Comparison of ENCODE assay signal across 30 cellular contexts in genomic region chr1:19678493-19678892, GRCh38. TPM values are rescaled to one million over a fixed set of nuclear protein-coding genes. Genes with fewer than 3 reads are reported as not detected.
"Had no signal": no experiment of that assay in that cellular context is flagged by ENCODE, and none has a peak within 500 bp of the region (broad histone marks: within the 10 kb centered on the region; RNA-seq: fewer than 3 reads in every experiment).

No MANE protein-coding gene starts in this region.

- H3K36me3 ChIP-seq: pancreas, prostate gland had no signal

- H3K4me1 ChIP-seq: esophagus squamous epithelium, left ventricle myocardium inferior, pancreas, prostate gland, sigmoid colon, suprapubic skin, tibial artery had no signal

- H3K9me3 Mint-ChIP-seq: activated naive CD4-positive, alpha-beta T cell treated with anti-CD3 and anti-CD28 coated beads, Interleukin-2, amount 50 U/mL, for 72 hours; activated T-cell treated with anti-CD3 and anti-CD28 coated beads, Interleukin-2, amount 50 U/mL, for 72 hours; stimulated activated effector memory CD8-positive, alpha-beta T cell treated with anti-CD3 and anti-CD28 coated beads, Interleukin-12 subunit alpha, Interleukin-12 subunit beta, amount 100 ng/mL, for 72 hours; T-helper 1 cell treated with Interleukin-12 subunit alpha and Interleukin-12 subunit beta and Interleukin-4 antibody, amounts not matched to agents 30 μg/mL and 1 μg/mL, for 36 hours had no signal

- H3K4me1 Mint-ChIP-seq: activated CD4-positive, alpha-beta T cell treated with anti-CD3 and anti-CD28 coated beads for 36 hours; stimulated activated effector memory CD8-positive, alpha-beta T cell treated with anti-CD3 and anti-CD28 coated beads, Interleukin-12 subunit alpha, Interleukin-12 subunit beta, amount 100 ng/mL, for 72 hours had no signal

- DNase-seq: activated CD4-positive, alpha-beta T cell treated with anti-CD3 and anti-CD28 coated beads for 36 hours; activated naive CD4-positive, alpha-beta T cell; activated T-cell treated with anti-CD3 and anti-CD28 coated beads for 4 hours; activated T-cell treated with anti-CD3 and anti-CD28 coated beads, Interleukin-2, amount 50 U/mL, for 72 hours; anterior cingulate cortex; dermis blood vessel endothelial cell; effector CD4-positive, alpha-beta T cell; esophagus squamous epithelium; foreskin melanocyte; kidney glomerular epithelial cell; left ventricle myocardium inferior; nucleus accumbens; pancreas; sigmoid colon; small intestine; stimulated activated CD4-positive, alpha-beta T cell treated with anti-CD3 and anti-CD28 coated beads, Interleukin-4, amount 100 ng/mL, for 24 hours; T-helper 9 cell; tibial artery had no signal

- H3K4me3 ChIP-seq: esophagus squamous epithelium, left ventricle myocardium inferior, pancreas, prostate gland, sigmoid colon, suprapubic skin, tibial artery had no signal

- H3K36me3 Mint-ChIP-seq: activated naive CD4-positive, alpha-beta T cell treated with anti-CD3 and anti-CD28 coated beads, Interleukin-2, amount 50 U/mL, for 72 hours; stimulated activated effector memory CD8-positive, alpha-beta T cell treated with anti-CD3 and anti-CD28 coated beads, Interleukin-12 subunit alpha, Interleukin-12 subunit beta, amount 100 ng/mL, for 72 hours had no signal

- H3K27me3 ChIP-seq: pancreas, tibial artery had no signal

- H3K9me3 ChIP-seq: esophagus squamous epithelium, left ventricle myocardium inferior, pancreas, prostate gland, sigmoid colon, suprapubic skin, tibial artery had no signal

- H3K27me3 Mint-ChIP-seq: activated CD4-positive, alpha-beta T cell treated with anti-CD3 and anti-CD28 coated beads for 36 hours had no signal

- H3K4me3 Mint-ChIP-seq: activated CD4-positive, alpha-beta T cell treated with anti-CD3 and anti-CD28 coated beads for 36 hours; activated T-cell treated with anti-CD3 and anti-CD28 coated beads, Interleukin-2, amount 50 U/mL, for 72 hours; stimulated activated effector memory CD8-positive, alpha-beta T cell treated with anti-CD3 and anti-CD28 coated beads, Interleukin-12 subunit alpha, Interleukin-12 subunit beta, amount 100 ng/mL, for 72 hours; T-helper 1 cell treated with Interleukin-12 subunit alpha and Interleukin-12 subunit beta and Interleukin-4 antibody, amounts not matched to agents 30 μg/mL and 1 μg/mL, for 36 hours had no signal

- ATAC-seq: activated CD4-positive, alpha-beta T cell treated with anti-CD3 and anti-CD28 coated beads for 36 hours; activated naive CD4-positive, alpha-beta T cell treated with anti-CD3 and anti-CD28 coated beads, Interleukin-2, amount 50 U/mL, for 72 hours; activated T-cell treated with anti-CD3 and anti-CD28 coated beads, Interleukin-2, amount 50 U/mL, for 72 hours; stimulated activated effector memory CD8-positive, alpha-beta T cell treated with anti-CD3 and anti-CD28 coated beads, Interleukin-12 subunit alpha, Interleukin-12 subunit beta, amount 100 ng/mL, for 72 hours had no signal

- H3K27ac Mint-ChIP-seq: activated CD4-positive, alpha-beta T cell treated with anti-CD3 and anti-CD28 coated beads for 36 hours; activated naive CD4-positive, alpha-beta T cell treated with anti-CD3 and anti-CD28 coated beads, Interleukin-2, amount 50 U/mL, for 72 hours; activated T-cell treated with anti-CD3 and anti-CD28 coated beads, Interleukin-2, amount 50 U/mL, for 72 hours; stimulated activated effector memory CD8-positive, alpha-beta T cell treated with anti-CD3 and anti-CD28 coated beads, Interleukin-12 subunit alpha, Interleukin-12 subunit beta, amount 100 ng/mL, for 72 hours; T-helper 1 cell treated with Interleukin-12 subunit alpha and Interleukin-12 subunit beta and Interleukin-4 antibody, amounts not matched to agents 30 μg/mL and 1 μg/mL, for 36 hours had no signal

- H3K27ac ChIP-seq: esophagus squamous epithelium, left ventricle myocardium inferior, pancreas, prostate gland, sigmoid colon, suprapubic skin, tibial artery had no signal

RNA-seq across cellular contexts. Expression of gene HTR6, which starts 13.8 kb away (rescaled TPM):
- total RNA-seq: bronchial epithelial cell, dermis blood vessel endothelial cell, esophagus squamous epithelium, left ventricle myocardium inferior, lung microvascular endothelial cell, mesenteric fat pad, mucosa of gallbladder, pancreas, prostate gland, sigmoid colon, ureter had no signal
- polyA plus RNA-seq: adipose tissue, neural cell, pancreas had no signal
